Comparison of ENCODE assay signal across 8 cellular contexts in genomic region chr12:121803861-121804416, GRCh38. TPM values are rescaled to one million over a fixed set of nuclear protein-coding genes. Genes with fewer than 3 reads are reported as not detected.
DNase-seq lines count a peak whose midpoint lies in the region; FAIRE-seq and TF ChIP-seq lines count a peak whose summit lies in the region.
"Had no signal": no experiment of that assay in that cellular context is flagged by ENCODE, and none has a peak within 500 bp of the region (broad histone marks: within the 10 kb centered on the region; RNA-seq: fewer than 3 reads in every experiment).

SETD1B (plus strand) TSS chr12:121804009; CDS start chr12:121804738, 729 bp downstream.

- peaks cover 43% of the 10 kb centered on the region for H3K36me3 Mint-ChIP-seq in activated CD4-positive, alpha-beta T cell treated with anti-CD3 and anti-CD28 coated beads, Interleukin-2, amount 10 ng/mL, durations not matched to agents 7 days and 5 days (ENCODE audit: low read depth)
- H3K36me3 Mint-ChIP-seq in mesothelial cell of epicardium, result peaks cover 6% of the 10 kb centered on the region

- H3K4me1 Mint-ChIP-seq in activated CD4-positive, alpha-beta T cell treated with anti-CD3 and anti-CD28 coated beads, Interleukin-2, amount 10 ng/mL, durations not matched to agents 7 days and 5 days, result peaks cover 25% of the 10 kb centered on the region
- peaks cover 35% of the 10 kb centered on the region for H3K4me1 Mint-ChIP-seq in mesothelial cell of epicardium

- TF ChIP-seq CTCF in epithelial cell of esophagus (IDR thresholded peaks at IDR 0.05; ENCODE audit: insufficient read depth, low read depth, low read length, missing control alignments), result no peak
- TF ChIP-seq CTCF in mesothelial cell of epicardium (IDR thresholded peaks at IDR 0.05; ENCODE audit: unreplicated experiment), result no peak

- H3K4me3 Mint-ChIP-seq in activated CD4-positive, alpha-beta T cell treated with anti-CD3 and anti-CD28 coated beads, Interleukin-2, amount 10 ng/mL, durations not matched to agents 7 days and 5 days, result peak within 1 kb of the TSS; percentile 84
- H3K4me3 Mint-ChIP-seq in mesothelial cell of epicardium, result peak within 1 kb of the TSS; percentile 95

- DNase-seq in GM12892 (ENCODE audit: insufficient read length) (no peak), NCI-H2029 (lab: John Stamatoyannopoulos, UW) (peak; percentile 41), epithelial cell of esophagus (ENCODE audit: low read depth) (peak; percentile 54), mesothelial cell of epicardium (ENCODE audit: low spot score in 2 of 2, unreplicated experiment in 2 of 2) (no peak), HPDE6-E6E7 (ENCODE audit: extremely low spot score) (no peak)
- peak; percentile 58 for DNase-seq in activated CD4-positive, alpha-beta T cell treated with anti-CD3 and anti-CD28 coated beads, Interleukin-2, amount 10 ng/mL, durations not matched to agents 7 days and 5 days

- CTCF ChIA-PET in activated CD4-positive, alpha-beta T cell treated with anti-CD3 and anti-CD28 coated beads, Interleukin-2, amount 10 ng/mL, durations not matched to agents 7 days and 5 days (lab: Charles Lee), result interaction anchor here (0.6 to 40.9 kb wide), 5 partner anchors 4 to 934 kb away, joined by 3 to 1058 read pairs (median 6); partner anchors contain the start of genes CFAP251, RHOF and SETD1B

- peak within 1 kb of the TSS; percentile 98 for H3K27ac Mint-ChIP-seq in activated CD4-positive, alpha-beta T cell treated with anti-CD3 and anti-CD28 coated beads, Interleukin-2, amount 10 ng/mL, durations not matched to agents 7 days and 5 days
- H3K27ac Mint-ChIP-seq in mesothelial cell of epicardium, result peak within 1 kb of the TSS; percentile 100

- TF ChIP-seq POLR2A in GM12892 (IDR thresholded peaks at IDR 0.05; ENCODE audit: low read depth, low read length), result peak; percentile 32; the same call in 1 of the 2 replicates

- peak; percentile 73 for FAIRE-seq in GM12892 (lab: Jason Lieb, UNC)
- FAIRE-seq: islet of Langerhans had no signal

- no peaks in the 10 kb centered on the region for H3K9me3 Mint-ChIP-seq in activated CD4-positive, alpha-beta T cell treated with anti-CD3 and anti-CD28 coated beads, Interleukin-2, amount 10 ng/mL, durations not matched to agents 7 days and 5 days
- no peaks in the 10 kb centered on the region for H3K9me3 Mint-ChIP-seq in mesothelial cell of epicardium

- POLR2A ChIA-PET in activated CD4-positive, alpha-beta T cell treated with anti-CD3 and anti-CD28 coated beads, Interleukin-2, amount 10 ng/mL, durations not matched to agents 7 days and 5 days (lab: Charles Lee), result interaction anchor here (5.5 kb wide), 1 partner anchor 9 kb away, joined by 21 read pairs; no protein-coding TSS in a partner anchor

- no peaks in the 10 kb centered on the region for H3K27me3 Mint-ChIP-seq in activated CD4-positive, alpha-beta T cell treated with anti-CD3 and anti-CD28 coated beads, Interleukin-2, amount 10 ng/mL, durations not matched to agents 7 days and 5 days
- no peaks in the 10 kb centered on the region for H3K27me3 Mint-ChIP-seq in mesothelial cell of epicardium (ENCODE audit: low read depth)

- H3K27ac ChIP-seq in temporal lobe (ENCODE audit: low read depth, low read length), result peak within 1 kb of the TSS; percentile 99

- H3K4me3 ChIP-seq in epithelial cell of esophagus (ENCODE audit: low read length), result peak within 1 kb of the TSS; percentile 64

RNA-seq across cellular contexts. Expression of gene SETD1B, which starts in this region (rescaled TPM):
- polyA plus RNA-seq in GM12892 (2012; ENCODE audit: missing spikeins), result 2.1 TPM
- 10 to 100 TPM; 32.6 to 34.1 TPM for total RNA-seq in activated CD4-positive, alpha-beta T cell treated with anti-CD3 and anti-CD28 coated beads, Interleukin-2, amount 10 ng/mL, durations not matched to agents 7 days and 5 days
- 26.5 to 27.2 TPM (median 26.8 TPM) in 3 replicates for total RNA-seq in mesothelial cell of epicardium
- total RNA-seq in temporal lobe, result 7.1 TPM

Comparison
In these comparisons a context has a peak if more than half of its experiments do, and no peak if none do; other contexts are left out.
1. DNase-seq: peak in NCI-H2029 (single experiment), activated CD4-positive, alpha-beta T cell treated with anti-CD3 and anti-CD28 coated beads, Interleukin-2, amount 10 ng/mL, durations not matched to agents 7 days and 5 days (single experiment) and epithelial cell of esophagus (single experiment); none in GM12892 (single experiment), mesothelial cell of epicardium (0 of 2) and HPDE6-E6E7 (single experiment).